12 cellular contexts compared by ENCODE assay signal in the genomic region with DNA sequence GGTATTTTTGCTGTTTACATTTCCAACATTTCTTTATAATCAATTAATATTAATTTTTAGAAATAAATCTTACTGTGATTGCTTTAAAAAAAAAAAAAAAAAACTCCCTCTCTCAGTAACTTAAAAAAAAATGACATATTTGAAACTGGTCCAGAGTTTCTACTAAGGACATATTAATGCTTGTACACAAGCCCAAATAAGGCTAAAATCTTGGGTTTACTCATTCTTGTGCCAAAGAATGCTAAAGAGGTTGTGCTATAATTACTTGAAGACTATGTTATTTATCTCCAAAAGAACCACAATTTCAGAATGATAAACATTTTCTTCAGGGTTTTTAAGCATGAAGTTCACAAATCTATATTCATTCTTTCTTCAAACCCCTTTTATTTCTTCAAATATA. TPM values are rescaled to one million over a fixed set of nuclear protein-coding genes. Genes with fewer than 3 reads are reported as not detected.
A peak's percentile ranks its signal among the peaks of the same experiment; 100 is the strongest.
DNase-seq lines count a peak whose midpoint lies in the region; ATAC-seq and TF ChIP-seq lines count a peak whose summit lies in the region.
"Had no signal": no experiment of that assay in that cellular context is flagged by ENCODE, and none has a peak within 500 bp of the region (broad histone marks: within the 10 kb centered on the region; RNA-seq: fewer than 3 reads in every experiment).

No MANE protein-coding gene starts in this region.

- BruUV-seq in PC-3 (replicated peaks; lab: Mats Ljungman, UMichigan): no TSS peak

- H3F3A ChIP-seq in PC-3 (ENCODE audit: low read length, unreplicated experiment): no peaks in the 10 kb centered on the region

- DNase-seq in GM03348 (ENCODE audit: low spot score): peak; percentile 44
- peak; percentile 76 for DNase-seq in amniotic epithelial cell (ENCODE audit: low read depth)
- DNase-seq in hepatocyte (ENCODE audit: low spot score): no peak
- DNase-seq in omental fat pad (ENCODE audit: low spot score): no peak
- no peak for DNase-seq in PC-3
- no peak for DNase-seq in MV-4-11 (lab: John Stamatoyannopoulos, UW)
- DNase-seq in NCI-H510A treated with DMSO at 0.1 percent for 48 hours (lab: John Stamatoyannopoulos, UW): no peak
- DNase-seq: activated T-cell treated with anti-CD3 and anti-CD28 coated beads, Interleukin-2, amount 50 U/mL, for 1 hour; SIG-M5; stimulated activated naive B cell treated with anti-CD40 and anti-IgM and Interleukin-4, amounts not matched to agents 10 μg/mL and 1 μg/mL and 100 μg/mL, for 72 hours had no signal

- intact Hi-C loops in PC-3 (cut with micrococcal nuclease): no loop called here

- no peaks in the 10 kb centered on the region for H3K36me3 ChIP-seq in hepatocyte (replicated peaks; ENCODE audit: insufficient read depth, low read depth)
- H3K36me3 ChIP-seq in subcutaneous abdominal adipose tissue (ENCODE audit: control insufficient read depth in 5 of 5, insufficient read depth in 5 of 5, low read length in 5 of 5): peaks cover 21 to 36% (median 27%) of the 10 kb centered on the region in 5 donors
- peaks cover 52% of the 10 kb centered on the region for H3K36me3 ChIP-seq in PC-3 (ENCODE audit: low read depth, low read length)

- H3K27me3 ChIP-seq in hepatocyte (no peaks in the 10 kb centered on the region), subcutaneous abdominal adipose tissue (ENCODE audit: control insufficient read depth in 5 of 5, insufficient read depth in 4 of 5, low read length in 5 of 5) (no peaks in the 10 kb centered on the region), PC-3 (ENCODE audit: low read length) (no peaks in the 10 kb centered on the region)

- H3K4me3 ChIP-seq in hepatocyte (no peak overlapping the region), subcutaneous abdominal adipose tissue (ENCODE audit: low read depth in 1 of 5, low read length in 5 of 5) (no peak overlapping the region), PC-3 (ENCODE audit: low read length) (no peak overlapping the region)

- H3K79me2 ChIP-seq in hepatocyte (peaks cover 46% of the 10 kb centered on the region), PC-3 (ENCODE audit: low read length) (peaks cover 41% of the 10 kb centered on the region)

- H3K27ac ChIP-seq in hepatocyte (peak overlapping the region; percentile 20), subcutaneous abdominal adipose tissue (ENCODE audit: low read depth, low read length) (peak overlapping the region; percentile 31), PC-3 (ENCODE audit: low read length) (no peak overlapping the region)
- H3K27ac ChIP-seq: parathyroid adenoma had no signal

- H3K9me3 ChIP-seq in hepatocyte (ENCODE audit: low read depth) (no peaks in the 10 kb centered on the region), subcutaneous abdominal adipose tissue (ENCODE audit: control insufficient read depth in 5 of 5, low read length in 5 of 5) (no peaks in the 10 kb centered on the region), PC-3 (ENCODE audit: low read length) (no peaks in the 10 kb centered on the region)

- H3K4me1 ChIP-seq in hepatocyte (ENCODE audit: insufficient read depth): peaks cover 10% of the 10 kb centered on the region
- peaks cover 3 to 34% (median 17%) of the 10 kb centered on the region in 5 donors for H3K4me1 ChIP-seq in subcutaneous abdominal adipose tissue (ENCODE audit: control insufficient read depth in 5 of 5, insufficient read depth in 5 of 5, low read length in 5 of 5)
- peaks cover 8% of the 10 kb centered on the region for H3K4me1 ChIP-seq in PC-3 (ENCODE audit: insufficient read depth, low read length)
- H3K4me1 ChIP-seq: parathyroid adenoma had no signal

- H4K20me1 ChIP-seq in hepatocyte (ENCODE audit: insufficient read depth, poor library complexity, severe bottlenecking) (peaks cover 10% of the 10 kb centered on the region), PC-3 (ENCODE audit: low read length) (0 out of 2 replicates have a peak, but pooled peaks cover 12% of the 10 kb centered on the region)

- H2AFZ ChIP-seq in hepatocyte: no peak overlapping the region
- no peak overlapping the region for H2AFZ ChIP-seq in PC-3 (ENCODE audit: low read length)
- H2AFZ ChIP-seq: parathyroid adenoma had no signal

- TF ChIP-seq CTCF in hepatocyte (IDR thresholded peaks at IDR 0.05; ENCODE audit: poor library complexity) (no peak), omental fat pad (IDR thresholded peaks at IDR 0.05) (no peak), PC-3 (conservative IDR thresholded peaks at IDR 0.05; ENCODE audit: low read depth, low read length) (no peak)

- POLR2A ChIA-PET in PC-3 (lab: Charles Lee; ENCODE audit: unreplicated experiment): no interaction called here

- H3K4me2 ChIP-seq in hepatocyte (no peak overlapping the region), PC-3 (ENCODE audit: low read length) (no peak overlapping the region)

- CTCF ChIA-PET in PC-3 (lab: Charles Lee): no interaction called here

- H3K9me2 ChIP-seq in hepatocyte (replicated peaks; ENCODE audit: insufficient read depth): no peaks in the 10 kb centered on the region
- no peaks in the 10 kb centered on the region for H3K9me2 ChIP-seq in PC-3 (replicated peaks; ENCODE audit: low read length)

- ATAC-seq in omental fat pad (ENCODE audit: low FRiP score) (no peak), PC-3 (no peak)
- ATAC-seq: stimulated activated naive B cell treated with anti-CD40 and anti-IgM and Interleukin-4, amounts not matched to agents 10 μg/mL and 1 μg/mL and 100 μg/mL, for 72 hours had no signal

- H3K9ac ChIP-seq in subcutaneous abdominal adipose tissue (ENCODE audit: low read length in 5 of 5): peak overlapping the region in 1 of 5 donors; percentile 75
- H3K9ac ChIP-seq in PC-3 (ENCODE audit: low read length): no peak overlapping the region
- H3K9ac ChIP-seq: parathyroid adenoma had no signal

RNA-seq across cellular contexts. Expression of a gene that starts 39.4 kb away (rescaled TPM):
- total RNA-seq in hepatocyte (49.1 and 58.6 TPM in 2 replicates), omental fat pad (10 to 100 TPM; 23.2 to 46.8 (median 29.2) TPM), PC-3 (2014; rRNA removed) (35.4 and 42.6 TPM in 2 replicates)
- polyA plus RNA-seq in hepatocyte: 31.5 TPM in 2 replicates

Comparison
In these comparisons a context has a peak if more than half of its experiments do, and no peak if none do; other contexts are left out.
1. DNase-seq: peak in GM03348 (single experiment) and amniotic epithelial cell (single experiment); none in hepatocyte (single experiment), omental fat pad (single experiment), PC-3 (single experiment), MV-4-11 (single experiment) and NCI-H510A treated with DMSO at 0.1 percent for 48 hours (single experiment).